In the genomic region with DNA sequence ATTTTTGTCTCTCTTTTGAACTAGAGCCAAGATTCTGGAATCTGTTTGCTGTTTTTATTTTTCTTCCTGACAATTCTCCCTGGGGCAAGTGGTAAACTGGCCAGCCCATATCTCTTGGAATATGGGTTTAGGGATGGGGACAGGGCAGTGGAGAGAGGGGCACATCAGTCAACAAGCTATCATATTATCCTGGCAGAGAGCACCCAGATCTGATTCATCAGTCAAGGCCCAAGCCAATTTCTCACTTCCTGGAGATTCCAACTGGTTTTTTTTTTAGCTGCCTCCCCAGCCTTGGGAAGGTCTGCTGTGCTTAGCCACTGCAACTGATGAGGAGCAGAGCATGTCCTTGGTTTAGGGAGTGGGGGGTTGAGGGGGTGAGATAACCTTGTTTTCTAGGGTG, we compare ENCODE assay signal across 14 cellular contexts. TPM values are rescaled to one million over a fixed set of nuclear protein-coding genes. Genes with fewer than 3 reads are reported as not detected.
DNase-seq lines count a peak whose midpoint lies in the region; ATAC-seq and TF ChIP-seq lines count a peak whose summit lies in the region.
"Had no signal": no experiment of that assay in that cellular context is flagged by ENCODE, and none has a peak within 500 bp of the region (broad histone marks: within the 10 kb centered on the region; RNA-seq: fewer than 3 reads in every experiment).

No MANE protein-coding gene starts in this region.

- DNase-seq in EH (ENCODE audit: low read depth), result peak; percentile 67
- DNase-seq in adrenal gland, result peak; percentile 34 to 74 (median 52)
- DNase-seq in heart left ventricle, result peak in 1 of 5 donors; percentile 10
- DNase-seq in sciatic nerve (ENCODE audit: low spot score), result no peak
- DNase-seq in KBM-7, result no peak
- no peak for DNase-seq in activated T-cell treated with anti-CD3 and anti-CD28 coated beads for 4 hours
- no peak for DNase-seq in activated naive CD4-positive, alpha-beta T cell treated with anti-CD3 and anti-CD28 coated beads, Interleukin-2, amount 50 U/mL, for 72 hours (ENCODE audit: low spot score in 2 of 2)
- no peak for DNase-seq in activated CD4-positive, CD25-positive, alpha-beta regulatory T cell (lab: John Stamatoyannopoulos, UW)
- DNase-seq: activated T-cell treated with anti-CD3 and anti-CD28 coated beads, Interleukin-2, amount 50 U/mL, for 48 hours; effector CD8-positive, alpha-beta T cell; NCI-H82; T-helper 9 cell had no signal

- intact Hi-C loops in adrenal gland (cut with DNase I) (no loop called here), heart left ventricle (cut with DNase I) (no loop called here), sciatic nerve (cut with DNase I) (no loop called here)

- no peak overlapping the region for H3K4me3 ChIP-seq in adrenal gland
- no peak overlapping the region for H3K4me3 ChIP-seq in heart left ventricle
- H3K4me3 ChIP-seq: thoracic aorta had no signal

- TF ChIP-seq POLR2A in adrenal gland (IDR thresholded peaks at IDR 0.05) (no peak), heart left ventricle (IDR thresholded peaks at IDR 0.05) (no peak)

- in situ Hi-C loops in KBM-7 (cut with MboI; ENCODE audit: low pct_unique_long_range_greater_than_20kb, low sequenced_read_pairs), result no loop called here

- H3K27ac ChIP-seq in adrenal gland (peak overlapping the region in 4 of 5 donors; percentile 24 to 65 (median 62)), heart left ventricle (peak overlapping the region in 10 of 12 donors; percentile 22 to 58 (median 34))
- H3K27ac ChIP-seq: thoracic aorta had no signal

- ATAC-seq in heart left ventricle (peak in 2 of 4 donors; percentile 67 to 77), sciatic nerve (peak; percentile 71)
- ATAC-seq in activated naive CD4-positive, alpha-beta T cell treated with anti-CD3 and anti-CD28 coated beads, Interleukin-2, amount 50 U/mL, for 72 hours, result no peak
- ATAC-seq: HCT116 had no signal

- no peaks in the 10 kb centered on the region for H3K27me3 ChIP-seq in adrenal gland
- no peaks in the 10 kb centered on the region for H3K27me3 ChIP-seq in heart left ventricle

- TF ChIP-seq CTCF in adrenal gland (IDR thresholded peaks at IDR 0.05) (no peak), heart left ventricle (IDR thresholded peaks at IDR 0.05) (no peak)

- H3K36me3 ChIP-seq in adrenal gland (replicated peaks in 1 of 2) (no peaks in the 10 kb centered on the region), heart left ventricle (no peaks in the 10 kb centered on the region)
- H3K36me3 ChIP-seq: thoracic aorta had no signal

- H3K4me1 ChIP-seq in adrenal gland (replicated peaks in 1 of 2) (peaks cover 9 to 26% of the 10 kb centered on the region in 2 donors), heart left ventricle (peaks cover 0 to 23% (median 14%) of the 10 kb centered on the region in 12 donors)

- H3K36me3 Mint-ChIP-seq in activated naive CD4-positive, alpha-beta T cell treated with anti-CD3 and anti-CD28 coated beads, Interleukin-2, amount 50 U/mL, for 72 hours, result no peaks in the 10 kb centered on the region

- H3K9me3 ChIP-seq in adrenal gland (replicated peaks in 1 of 3) (no peaks in the 10 kb centered on the region), heart left ventricle (no peaks in the 10 kb centered on the region)
- H3K9me3 ChIP-seq: thoracic aorta had no signal

- H3K9me3 Mint-ChIP-seq in activated naive CD4-positive, alpha-beta T cell treated with anti-CD3 and anti-CD28 coated beads, Interleukin-2, amount 50 U/mL, for 72 hours, result peaks cover 3 to 5% of the 10 kb centered on the region in 2 donors

- no peak overlapping the region for H3K27ac Mint-ChIP-seq in activated naive CD4-positive, alpha-beta T cell treated with anti-CD3 and anti-CD28 coated beads, Interleukin-2, amount 50 U/mL, for 72 hours

RNA-seq across cellular contexts. Expression of a gene that starts 52.3 kb away (rescaled TPM):
- total RNA-seq in adrenal gland, result 10 to 100 TPM in 2 of 8 donors, 1 to 10 TPM in 6; 2.9 to 12.0 (median 8.1) TPM
- polyA plus RNA-seq in adrenal gland, result 1 to 10 TPM; 2.7 to 7.3 (median 3.0) TPM
- total RNA-seq in heart left ventricle, result 1 to 10 TPM in 8 of 9 donors, under 1 TPM in 1; 0.42 to 7.5 (median 1.8) TPM
- 1 to 10 TPM in 1 of 2 donors, under 1 TPM in 1; 0.61 to 1.1 TPM for polyA plus RNA-seq in heart left ventricle
- 9.7 TPM for total RNA-seq in sciatic nerve
- total RNA-seq in activated naive CD4-positive, alpha-beta T cell treated with anti-CD3 and anti-CD28 coated beads, Interleukin-2, amount 50 U/mL, for 72 hours, result not detected

Comparison
In these comparisons a context has a peak if more than half of its experiments do, and no peak if none do; other contexts are left out.
1. DNase-seq: peak in EH (single experiment) and adrenal gland (7 of 7); none in sciatic nerve (single experiment), KBM-7 (single experiment), activated T-cell treated with anti-CD3 and anti-CD28 coated beads for 4 hours (single experiment), activated naive CD4-positive, alpha-beta T cell treated with anti-CD3 and anti-CD28 coated beads, Interleukin-2, amount 50 U/mL, for 72 hours (0 of 2) and activated CD4-positive, CD25-positive, alpha-beta regulatory T cell (0 of 4).